ENCODE assay signal across 1 cellular context in the genomic region with DNA sequence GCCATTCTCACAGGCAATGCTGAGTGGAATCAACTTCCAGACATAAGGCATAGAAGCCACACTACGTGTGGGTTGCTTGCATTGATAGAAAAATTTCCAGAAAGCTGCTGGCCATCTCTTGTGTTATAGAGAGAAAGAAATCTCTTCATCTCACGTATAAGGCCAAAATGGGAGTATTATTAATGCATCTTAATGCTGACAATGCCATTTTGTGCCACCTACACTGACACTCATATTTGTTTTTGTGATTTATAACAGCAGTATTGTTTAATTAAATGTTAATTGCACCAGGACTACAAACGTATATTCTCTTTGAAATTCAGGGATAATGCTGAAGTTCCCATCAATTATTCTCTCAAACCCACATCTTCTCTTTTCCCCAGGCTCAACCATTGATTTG.
TF ChIP-seq lines count a peak whose summit lies in the region.

No MANE protein-coding gene starts in this region.

TF ChIP-seq in K562, 482 proteins besides CTCF, POLR2A, EP300 and RAD21 (continued from another document):
- peak; percentile 42; the same call in 1 of the 2 replicates for TF ChIP-seq ZNF316 (IDR thresholded peaks at IDR 0.05)
- TF ChIP-seq RBM22 (IDR thresholded peaks at IDR 0.05; ENCODE audit: low read depth, low read length, poor library complexity, severe bottlenecking) = no peak
- TF ChIP-seq ZNF76 (CRISPR knock-in tag; IDR thresholded peaks at IDR 0.05; ENCODE audit: borderline replicate concordance) = no peak
- TF ChIP-seq, protein P1, sequence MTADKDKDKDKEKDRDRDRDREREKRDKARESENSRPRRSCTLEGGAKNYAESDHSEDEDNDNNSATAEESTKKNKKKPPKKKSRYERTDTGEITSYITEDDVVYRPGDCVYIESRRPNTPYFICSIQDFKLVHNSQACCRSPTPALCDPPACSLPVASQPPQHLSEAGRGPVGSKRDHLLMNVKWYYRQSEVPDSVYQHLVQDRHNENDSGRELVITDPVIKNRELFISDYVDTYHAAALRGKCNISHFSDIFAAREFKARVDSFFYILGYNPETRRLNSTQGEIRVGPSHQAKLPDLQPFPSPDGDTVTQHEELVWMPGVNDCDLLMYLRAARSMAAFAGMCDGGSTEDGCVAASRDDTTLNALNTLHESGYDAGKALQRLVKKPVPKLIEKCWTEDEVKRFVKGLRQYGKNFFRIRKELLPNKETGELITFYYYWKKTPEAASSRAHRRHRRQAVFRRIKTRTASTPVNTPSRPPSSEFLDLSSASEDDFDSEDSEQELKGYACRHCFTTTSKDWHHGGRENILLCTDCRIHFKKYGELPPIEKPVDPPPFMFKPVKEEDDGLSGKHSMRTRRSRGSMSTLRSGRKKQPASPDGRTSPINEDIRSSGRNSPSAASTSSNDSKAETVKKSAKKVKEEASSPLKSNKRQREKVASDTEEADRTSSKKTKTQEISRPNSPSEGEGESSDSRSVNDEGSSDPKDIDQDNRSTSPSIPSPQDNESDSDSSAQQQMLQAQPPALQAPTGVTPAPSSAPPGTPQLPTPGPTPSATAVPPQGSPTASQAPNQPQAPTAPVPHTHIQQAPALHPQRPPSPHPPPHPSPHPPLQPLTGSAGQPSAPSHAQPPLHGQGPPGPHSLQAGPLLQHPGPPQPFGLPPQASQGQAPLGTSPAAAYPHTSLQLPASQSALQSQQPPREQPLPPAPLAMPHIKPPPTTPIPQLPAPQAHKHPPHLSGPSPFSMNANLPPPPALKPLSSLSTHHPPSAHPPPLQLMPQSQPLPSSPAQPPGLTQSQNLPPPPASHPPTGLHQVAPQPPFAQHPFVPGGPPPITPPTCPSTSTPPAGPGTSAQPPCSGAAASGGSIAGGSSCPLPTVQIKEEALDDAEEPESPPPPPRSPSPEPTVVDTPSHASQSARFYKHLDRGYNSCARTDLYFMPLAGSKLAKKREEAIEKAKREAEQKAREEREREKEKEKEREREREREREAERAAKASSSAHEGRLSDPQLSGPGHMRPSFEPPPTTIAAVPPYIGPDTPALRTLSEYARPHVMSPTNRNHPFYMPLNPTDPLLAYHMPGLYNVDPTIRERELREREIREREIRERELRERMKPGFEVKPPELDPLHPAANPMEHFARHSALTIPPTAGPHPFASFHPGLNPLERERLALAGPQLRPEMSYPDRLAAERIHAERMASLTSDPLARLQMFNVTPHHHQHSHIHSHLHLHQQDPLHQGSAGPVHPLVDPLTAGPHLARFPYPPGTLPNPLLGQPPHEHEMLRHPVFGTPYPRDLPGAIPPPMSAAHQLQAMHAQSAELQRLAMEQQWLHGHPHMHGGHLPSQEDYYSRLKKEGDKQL (CRISPR knock-in tag; IDR thresholded peaks at IDR 0.05; ENCODE audit: borderline replicate concordance) = no peak
- no peak for TF ChIP-seq SRSF1 (IDR thresholded peaks at IDR 0.05; ENCODE audit: low read depth, low read length)
- TF ChIP-seq COPS2 (conservative IDR thresholded peaks at IDR 0.05) = no peak
- TF ChIP-seq, protein P2, sequence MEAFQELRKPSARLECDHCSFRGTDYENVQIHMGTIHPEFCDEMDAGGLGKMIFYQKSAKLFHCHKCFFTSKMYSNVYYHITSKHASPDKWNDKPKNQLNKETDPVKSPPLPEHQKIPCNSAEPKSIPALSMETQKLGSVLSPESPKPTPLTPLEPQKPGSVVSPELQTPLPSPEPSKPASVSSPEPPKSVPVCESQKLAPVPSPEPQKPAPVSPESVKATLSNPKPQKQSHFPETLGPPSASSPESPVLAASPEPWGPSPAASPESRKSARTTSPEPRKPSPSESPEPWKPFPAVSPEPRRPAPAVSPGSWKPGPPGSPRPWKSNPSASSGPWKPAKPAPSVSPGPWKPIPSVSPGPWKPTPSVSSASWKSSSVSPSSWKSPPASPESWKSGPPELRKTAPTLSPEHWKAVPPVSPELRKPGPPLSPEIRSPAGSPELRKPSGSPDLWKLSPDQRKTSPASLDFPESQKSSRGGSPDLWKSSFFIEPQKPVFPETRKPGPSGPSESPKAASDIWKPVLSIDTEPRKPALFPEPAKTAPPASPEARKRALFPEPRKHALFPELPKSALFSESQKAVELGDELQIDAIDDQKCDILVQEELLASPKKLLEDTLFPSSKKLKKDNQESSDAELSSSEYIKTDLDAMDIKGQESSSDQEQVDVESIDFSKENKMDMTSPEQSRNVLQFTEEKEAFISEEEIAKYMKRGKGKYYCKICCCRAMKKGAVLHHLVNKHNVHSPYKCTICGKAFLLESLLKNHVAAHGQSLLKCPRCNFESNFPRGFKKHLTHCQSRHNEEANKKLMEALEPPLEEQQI (IDR thresholded peaks at IDR 0.05) = no peak
- TF ChIP-seq HLTF (IDR thresholded peaks at IDR 0.05) = no peak
